10 cellular contexts compared by ENCODE assay signal in genomic region chr3:186425788-186426730, GRCh38.
DNase-seq lines count a peak whose midpoint lies in the region; ATAC-seq and TF ChIP-seq lines count a peak whose summit lies in the region.
"Had no signal": no experiment of that assay in that cellular context is flagged by ENCODE, and none has a peak within 500 bp of the region (broad histone marks: within the 10 kb centered on the region; RNA-seq: fewer than 3 reads in every experiment).

No MANE protein-coding gene starts in this region.

- H3K4me3 ChIP-seq in BE2C (ENCODE audit: low read depth, low read length) (no peak overlapping the region), adrenal gland (no peak overlapping the region), prostate gland (no peak overlapping the region)

- no peaks in the 10 kb centered on the region for H3K9me3 Mint-ChIP-seq in activated CD8-positive, alpha-beta T cell treated with anti-CD3 and anti-CD28 coated beads for 36 hours

- no peaks in the 10 kb centered on the region for H3K4me1 Mint-ChIP-seq in activated CD8-positive, alpha-beta T cell treated with anti-CD3 and anti-CD28 coated beads for 36 hours (ENCODE audit: low read depth)

- CTCF ChIA-PET in activated CD8-positive, alpha-beta T cell treated with anti-CD3 and anti-CD28 coated beads for 36 hours (lab: Charles Lee) = interaction anchor here (1.1 to 1.3 kb wide), 4 partner anchors 11 to 115 kb away, joined by 3 read pairs; no protein-coding TSS in a partner anchor

- H3K27ac Mint-ChIP-seq in activated CD8-positive, alpha-beta T cell treated with anti-CD3 and anti-CD28 coated beads for 36 hours = no peak overlapping the region

- peak; percentile 56 for ATAC-seq in HG02852 (IDR thresholded peaks at IDR 0.05; ENCODE audit: unreplicated experiment)
- no peak for ATAC-seq in activated CD8-positive, alpha-beta T cell treated with anti-CD3 and anti-CD28 coated beads for 36 hours
- ATAC-seq in stimulated activated naive CD8-positive, alpha-beta T cell treated with anti-CD3 and anti-CD28 coated beads, Interleukin-15, Interleukin-2, amounts not matched to agents 100 U/mL and 50 U/mL, for 24 hours = no peak

- DNase-seq in BE2C = no peak
- no peak for DNase-seq in adrenal gland
- peak; percentile 21 for DNase-seq in left kidney (ENCODE audit: low read depth, low spot score)
- DNase-seq in prostate gland (ENCODE audit: low spot score) = no peak
- DNase-seq in activated CD8-positive, alpha-beta T cell treated with anti-CD3 and anti-CD28 coated beads for 36 hours = no peak
- no peak for DNase-seq in GDM1 (lab: John Stamatoyannopoulos, UW)
- DNase-seq in stimulated activated naive CD8-positive, alpha-beta T cell treated with anti-CD3 and anti-CD28 coated beads, Interleukin-15, Interleukin-2, amounts not matched to agents 100 U/mL and 50 U/mL, for 24 hours = no peak
- DNase-seq: NCI-H774; stimulated activated CD4-positive, alpha-beta T cell treated with anti-CD3 and anti-CD28 coated beads, Interleukin-2, amount 100 ng/mL, for 24 hours had no signal

- H3K4me3 Mint-ChIP-seq in activated CD8-positive, alpha-beta T cell treated with anti-CD3 and anti-CD28 coated beads for 36 hours = no peak overlapping the region

- H3K27me3 ChIP-seq in BE2C = no peaks in the 10 kb centered on the region
- no peaks in the 10 kb centered on the region for H3K27me3 ChIP-seq in adrenal gland
- H3K27me3 ChIP-seq in prostate gland (replicated peaks; ENCODE audit: insufficient read depth) = no peaks in the 10 kb centered on the region

- H3K4me1 ChIP-seq in BE2C = peaks cover 12% of the 10 kb centered on the region
- H3K4me1 ChIP-seq in adrenal gland (replicated peaks in 1 of 2) = peaks cover 0 to 12% of the 10 kb centered on the region in 2 donors
- H3K4me1 ChIP-seq in prostate gland (replicated peaks) = no peaks in the 10 kb centered on the region

- peaks cover 2% of the 10 kb centered on the region for H3K27me3 Mint-ChIP-seq in activated CD8-positive, alpha-beta T cell treated with anti-CD3 and anti-CD28 coated beads for 36 hours

- no peak for TF ChIP-seq POLR2A in adrenal gland (IDR thresholded peaks at IDR 0.05)
- TF ChIP-seq POLR2A in prostate gland (IDR thresholded peaks at IDR 0.05) = no peak

- POLR2A ChIA-PET in activated CD8-positive, alpha-beta T cell treated with anti-CD3 and anti-CD28 coated beads for 36 hours (lab: Charles Lee) = interaction anchor here (0.8 kb wide), 1 partner anchor 12 kb away, joined by 3 read pairs; no protein-coding TSS in a partner anchor

- no peaks in the 10 kb centered on the region for H3K36me3 Mint-ChIP-seq in activated CD8-positive, alpha-beta T cell treated with anti-CD3 and anti-CD28 coated beads for 36 hours (ENCODE audit: low read depth)

- TF ChIP-seq CTCF in BE2C (IDR thresholded peaks at IDR 0.05; ENCODE audit: low read depth, low read length) (peak; percentile 52), adrenal gland (IDR thresholded peaks at IDR 0.05) (peak in 4 of 6 experiments; percentile 10 to 25 (median 15)), prostate gland (IDR thresholded peaks at IDR 0.05) (no peak)
- TF ChIP-seq CTCF in activated CD8-positive, alpha-beta T cell treated with anti-CD3 and anti-CD28 coated beads for 36 hours (IDR thresholded peaks at IDR 0.05) = no peak

- no peaks in the 10 kb centered on the region; the same call in 1 of the 2 replicates for H3K9me3 ChIP-seq in BE2C
- H3K9me3 ChIP-seq in adrenal gland (replicated peaks in 1 of 3) = no peaks in the 10 kb centered on the region
- no peaks in the 10 kb centered on the region for H3K9me3 ChIP-seq in prostate gland

- intact Hi-C loops in adrenal gland (cut with DNase I) = no loop called here
- intact Hi-C loops in prostate gland (cut with DNase I) = no loop called here
- intact Hi-C loops in activated CD8-positive, alpha-beta T cell treated with anti-CD3 and anti-CD28 coated beads for 36 hours (cut with micrococcal nuclease) = no loop called here

- no peak overlapping the region for H3K27ac ChIP-seq in adrenal gland
- no peak overlapping the region for H3K27ac ChIP-seq in prostate gland

- H3K36me3 ChIP-seq in BE2C (no peaks in the 10 kb centered on the region), adrenal gland (replicated peaks in 1 of 2) (no peaks in the 10 kb centered on the region), prostate gland (no peaks in the 10 kb centered on the region)

- WGBS in adrenal gland, 4 donors = 75 to 84% (median 79%) methylated on average over 10 of the region's 10 CpGs
- WGBS in prostate gland = 53% methylated on average over 10 of the region's 10 CpGs

Comparison
In these comparisons a context has a peak if more than half of its experiments do, and no peak if none do; other contexts are left out.
1. CTCF ChIP-seq: peak in BE2C (single experiment) and adrenal gland (4 of 6); none in prostate gland (0 of 4) and activated CD8-positive, alpha-beta T cell treated with anti-CD3 and anti-CD28 coated beads for 36 hours (single experiment).